Comparison of ENCODE assay signal across 9 cellular contexts in genomic region chr7:100093925-100094486, GRCh38. TPM values are rescaled to one million over a fixed set of nuclear protein-coding genes. Genes with fewer than 3 reads are reported as not detected.
DNase-seq lines count a peak whose midpoint lies in the region; ATAC-seq and TF ChIP-seq lines count a peak whose summit lies in the region.
"Had no signal": no experiment of that assay in that cellular context is flagged by ENCODE, and none has a peak within 500 bp of the region (broad histone marks: within the 10 kb centered on the region; RNA-seq: fewer than 3 reads in every experiment).

No MANE protein-coding gene starts in this region.

- H2BK12ac ChIP-seq in neuronal stem cell (ENCODE audit: low read length), result no peak overlapping the region

- DNase-seq in DMS 273 (lab: John Stamatoyannopoulos, UW; ENCODE audit: unreplicated experiment), result peak; percentile 67
- no peak for DNase-seq in DMS 273 treated with DMSO at 0.1 percent for 48 hours (lab: John Stamatoyannopoulos, UW)
- no peak for DNase-seq in neuronal stem cell (ENCODE audit: low spot score)
- DNase-seq: 8988T, NCI-H526 had no signal

- H3K14ac ChIP-seq in neuronal stem cell (ENCODE audit: low read length), result no peak overlapping the region

- H3K4me2 ChIP-seq in neuronal stem cell (ENCODE audit: insufficient read depth, low read length, poor library complexity, severe bottlenecking), result no peak overlapping the region

- H3K4me3 ChIP-seq in neuronal stem cell (ENCODE audit: low read length in 2 of 2), result no peak overlapping the region
- H3K4me3 ChIP-seq: tibial nerve had no signal

- no peak overlapping the region for H3K27ac ChIP-seq in neuronal stem cell (replicated peaks; ENCODE audit: low read length)

- no peak overlapping the region for H2AK5ac ChIP-seq in neuronal stem cell (ENCODE audit: low read depth, low read length)

- H2BK120ac ChIP-seq in neuronal stem cell (ENCODE audit: low read depth, low read length), result no peak overlapping the region

- peaks cover 75 to 89% of the 10 kb centered on the region in 2 donors for H3K36me3 ChIP-seq in neuronal stem cell (replicated peaks in 1 of 2; ENCODE audit: control insufficient read depth in 2 of 2, insufficient read depth in 2 of 2, low read length in 2 of 2)

- H3K4me1 ChIP-seq in neuronal stem cell (ENCODE audit: control insufficient read depth in 2 of 2, insufficient read depth in 1 of 2, low read depth in 1 of 2, low read length in 2 of 2), result peaks cover 2 to 5% of the 10 kb centered on the region in 2 donors

- no peak overlapping the region for H2BK15ac ChIP-seq in neuronal stem cell (ENCODE audit: low read length)

- ATAC-seq in SK-N-SH treated with all-trans-retinoic acid at 6 μM for 48 hours, result no peak; the same call in 1 of the 3 replicates
- ATAC-seq in GM21423 (IDR thresholded peaks at IDR 0.05; ENCODE audit: unreplicated experiment), result no peak
- no peak for ATAC-seq in HG03097 (IDR thresholded peaks at IDR 0.05; ENCODE audit: low FRiP score, unreplicated experiment)

- no peak overlapping the region for H3K4ac ChIP-seq in neuronal stem cell (ENCODE audit: low read length)

- peak overlapping the region; percentile 68 for H4K8ac ChIP-seq in neuronal stem cell (ENCODE audit: low read depth, low read length)

- H3K9ac ChIP-seq in neuronal stem cell (ENCODE audit: low read depth, low read length, poor library complexity), result no peak overlapping the region

- peaks cover 9% of the 10 kb centered on the region for H3K79me1 ChIP-seq in neuronal stem cell (ENCODE audit: low read depth, low read length)

- peak overlapping the region; percentile 87 for H3K23ac ChIP-seq in neuronal stem cell (ENCODE audit: low read depth, low read length, poor library complexity)

- H3K9me3 ChIP-seq in neuronal stem cell (replicated peaks in 1 of 2; ENCODE audit: control insufficient read depth in 2 of 2, insufficient read depth in 1 of 2, low read depth in 1 of 2, low read length in 2 of 2), result no peaks in the 10 kb centered on the region
- H3K9me3 ChIP-seq: tibial nerve had no signal

- no peak overlapping the region for H2AFZ ChIP-seq in neuronal stem cell (ENCODE audit: low read length)

- no peak overlapping the region for H4K91ac ChIP-seq in neuronal stem cell (ENCODE audit: low read depth, low read length, poor library complexity)

- H3K18ac ChIP-seq in neuronal stem cell (ENCODE audit: low read length), result no peak overlapping the region

- H3K27me3 ChIP-seq in neuronal stem cell (ENCODE audit: control insufficient read depth in 3 of 3, insufficient read depth in 3 of 3, low read depth in 1 of 3, low read length in 3 of 3), result no peaks in the 10 kb centered on the region
- H3K27me3 ChIP-seq: tibial nerve had no signal

- no CpG with 5 or more reads among the region's 16 CpGs for WGBS in neuronal stem cell (ENCODE audit: extremely low coverage in 2 of 2, insufficient read length in 2 of 2, insufficient replicate concordance in 1 of 2), 2 donors

- no peak overlapping the region for H2BK5ac ChIP-seq in neuronal stem cell (ENCODE audit: low read length)

TF ChIP-seq in SK-N-SH treated with all-trans-retinoic acid at 6 μM for 48 hours, 23 proteins besides CTCF, POLR2A, EP300 and RAD21:
- TF ChIP-seq PATZ1 (CRISPR knock-in tag; IDR thresholded peaks at IDR 0.05; ENCODE audit: borderline replicate concordance) (0 out of 2 replicates have a peak, but pooled peaks have one; percentile 26), ARNTL (CRISPR knock-in tag; IDR thresholded peaks at IDR 0.05; ENCODE audit: borderline replicate concordance, low read depth) (no peak), BACH2 (CRISPR knock-in tag; IDR thresholded peaks at IDR 0.05; ENCODE audit: borderline replicate concordance) (no peak), OSR1 (CRISPR knock-in tag; IDR thresholded peaks at IDR 0.05) (no peak), ZNF70 (CRISPR knock-in tag; IDR thresholded peaks at IDR 0.05) (no peak)

RNA-seq across cellular contexts. Expression of gene COPS6, which starts 5.2 kb away (rescaled TPM):
- 104 TPM for polyA plus RNA-seq in neuronal stem cell (2013, experiment 1 of 2)
- polyA plus RNA-seq in neuronal stem cell (2013, experiment 2 of 2), result 102 TPM

RNA-seq across cellular contexts. Expression of gene MCM7, which starts 7.2 kb away (rescaled TPM):
- polyA plus RNA-seq in neuronal stem cell (2013, experiment 1 of 2), result 218 TPM
- 219 TPM for polyA plus RNA-seq in neuronal stem cell (2013, experiment 2 of 2)

RNA-seq across cellular contexts. Expression of gene AP4M1, which starts 7.4 kb away (rescaled TPM):
- polyA plus RNA-seq in neuronal stem cell (2013, experiment 1 of 2), result 10.7 TPM
- polyA plus RNA-seq in neuronal stem cell (2013, experiment 2 of 2), result 10.2 TPM

RNA-seq across cellular contexts. Expression of gene ZNF3, which starts 12.5 kb away (rescaled TPM):
- 57.7 TPM for polyA plus RNA-seq in neuronal stem cell (2013, experiment 1 of 2)
- polyA plus RNA-seq in neuronal stem cell (2013, experiment 2 of 2), result 59.6 TPM

RNA-seq across cellular contexts. Expression of gene TAF6, which starts 25.2 kb away (rescaled TPM):
- polyA plus RNA-seq in neuronal stem cell (2013, experiment 1 of 2), result 77.7 TPM
- polyA plus RNA-seq in neuronal stem cell (2013, experiment 2 of 2), result 76.6 TPM
